Comparison of ENCODE assay signal across 35 cellular contexts in genomic region chr17:37696366-37696765, GRCh38. TPM values are rescaled to one million over a fixed set of nuclear protein-coding genes. Genes with fewer than 3 reads are reported as not detected.
"Had no signal": no experiment of that assay in that cellular context is flagged by ENCODE, and none has a peak within 500 bp of the region (broad histone marks: within the 10 kb centered on the region; RNA-seq: fewer than 3 reads in every experiment).

No MANE protein-coding gene starts in this region.

- H3K27me3 Mint-ChIP-seq: activated B cell treated with CpG ODN at 0.5 μM for 24 hours; activated CD8-positive, alpha-beta T cell treated with anti-CD3 and anti-CD28 coated beads for 36 hours; activated naive CD4-positive, alpha-beta T cell treated with anti-CD3 and anti-CD28 coated beads, Interleukin-2, amount 50 U/mL, for 24 hours had no signal

- H3K36me3 ChIP-seq: adrenal gland, esophagus muscularis mucosa, gastrocnemius medialis, heart left ventricle, WERI-Rb-1 had no signal

- ATAC-seq: activated CD4-positive, CD25-positive, alpha-beta regulatory T cell treated with anti-CD3 and anti-CD28 coated beads, Interleukin-2, amount 50 U/mL, for 24 hours; activated CD8-positive, alpha-beta T cell treated with anti-CD3 and anti-CD28 coated beads for 36 hours; activated naive CD8-positive, alpha-beta T cell treated with anti-CD3 and anti-CD28 coated beads, Interleukin-2, amount 50 U/mL, for 24 hours; activated T-cell treated with anti-CD3 and anti-CD28 coated beads, Interleukin-2, amount 50 U/mL, for 4 hours; activated T-helper 17 cell treated with anti-CD3 and anti-CD28 coated beads, Interleukin-2, amount 50 U/mL, for 72 hours; body of pancreas; effector memory CD8-positive, alpha-beta T cell; foreskin keratinocyte; gastrocnemius medialis; heart left ventricle; T-helper 17 cell had no signal

- H3K27ac ChIP-seq: adrenal gland, esophagus muscularis mucosa, gastrocnemius medialis, heart left ventricle, WERI-Rb-1 had no signal

- H3K4me1 ChIP-seq: adrenal gland, esophagus muscularis mucosa, gastrocnemius medialis, heart left ventricle had no signal

- FAIRE-seq: colon had no signal

- H3K9me3 Mint-ChIP-seq: activated B cell treated with CpG ODN at 0.5 μM for 24 hours; activated CD8-positive, alpha-beta T cell treated with anti-CD3 and anti-CD28 coated beads for 36 hours; activated naive CD4-positive, alpha-beta T cell treated with anti-CD3 and anti-CD28 coated beads, Interleukin-2, amount 50 U/mL, for 24 hours; activated naive CD8-positive, alpha-beta T cell treated with anti-CD3 and anti-CD28 coated beads, Interleukin-2, amount 50 U/mL, for 24 hours; activated T-helper 17 cell treated with anti-CD3 and anti-CD28 coated beads, Interleukin-2, amount 50 U/mL, for 72 hours; effector memory CD8-positive, alpha-beta T cell; T-helper 2 cell treated with Interferon-gamma antibody and Interleukin-4, amounts not matched to agents 5 μg/mL and 100 μg/mL, for 36 hours had no signal

- H3K27me3 ChIP-seq: body of pancreas, foreskin keratinocyte, gastrocnemius medialis had no signal

- H3K9me3 ChIP-seq: adrenal gland, body of pancreas, esophagus muscularis mucosa, gastrocnemius medialis had no signal

- H3K36me3 Mint-ChIP-seq: activated naive CD4-positive, alpha-beta T cell treated with anti-CD3 and anti-CD28 coated beads, Interleukin-2, amount 50 U/mL, for 24 hours; activated naive CD8-positive, alpha-beta T cell treated with anti-CD3 and anti-CD28 coated beads for 36 hours had no signal

- H3K27ac Mint-ChIP-seq: activated B cell treated with CpG ODN at 0.5 μM for 24 hours; activated CD8-positive, alpha-beta T cell treated with anti-CD3 and anti-CD28 coated beads for 36 hours; activated naive CD4-positive, alpha-beta T cell treated with anti-CD3 and anti-CD28 coated beads, Interleukin-2, amount 50 U/mL, for 24 hours; activated naive CD8-positive, alpha-beta T cell treated with anti-CD3 and anti-CD28 coated beads for 36 hours; activated naive CD8-positive, alpha-beta T cell treated with anti-CD3 and anti-CD28 coated beads, Interleukin-2, amount 50 U/mL, for 24 hours; activated T-helper 17 cell treated with anti-CD3 and anti-CD28 coated beads, Interleukin-2, amount 50 U/mL, for 72 hours; effector memory CD8-positive, alpha-beta T cell; T-helper 17 cell; T-helper 2 cell treated with Interferon-gamma antibody and Interleukin-4, amounts not matched to agents 5 μg/mL and 100 μg/mL, for 36 hours had no signal

- H3K4me3 ChIP-seq: adrenal gland, body of pancreas, esophagus muscularis mucosa, gastrocnemius medialis, heart left ventricle had no signal

- H3K4me3 Mint-ChIP-seq: activated B cell treated with CpG ODN at 0.5 μM for 24 hours; activated CD8-positive, alpha-beta T cell treated with anti-CD3 and anti-CD28 coated beads for 36 hours; activated naive CD4-positive, alpha-beta T cell treated with anti-CD3 and anti-CD28 coated beads, Interleukin-2, amount 50 U/mL, for 24 hours; activated naive CD8-positive, alpha-beta T cell treated with anti-CD3 and anti-CD28 coated beads for 36 hours; activated naive CD8-positive, alpha-beta T cell treated with anti-CD3 and anti-CD28 coated beads, Interleukin-2, amount 50 U/mL, for 24 hours; activated T-cell treated with anti-CD3 and anti-CD28 coated beads, Interleukin-2, amount 50 U/mL, for 4 hours; activated T-helper 17 cell treated with anti-CD3 and anti-CD28 coated beads, Interleukin-2, amount 50 U/mL, for 72 hours; effector memory CD8-positive, alpha-beta T cell; T-helper 17 cell; T-helper 2 cell treated with Interferon-gamma antibody and Interleukin-4, amounts not matched to agents 5 μg/mL and 100 μg/mL, for 36 hours had no signal

- DNase-seq: activated B cell treated with CpG ODN at 0.5 μM for 24 hours; activated CD4-positive, alpha-beta T cell treated with anti-CD3 and anti-CD28 coated beads for 48 hours; activated CD4-positive, alpha-beta T cell treated with anti-CD3 and anti-CD28 coated beads, Interleukin-2, amount 50 U/mL, for 1 hour; activated CD4-positive, alpha-beta T cell treated with anti-CD3 and anti-CD28 coated beads, Interleukin-2, amount 50 U/mL, for 48 hours; activated CD8-positive, alpha-beta memory T cell treated with anti-CD3 and anti-CD28 coated beads for 24 hours; activated CD8-positive, alpha-beta T cell treated with anti-CD3 and anti-CD28 coated beads for 36 hours; activated effector memory CD4-positive, alpha-beta T cell treated with Interleukin-2 at 50 U/mL for 16 hours; activated gamma-delta T cell treated with Interleukin-2 at 50 U/mL for 16 hours; activated naive CD8-positive, alpha-beta T cell treated with anti-CD3 and anti-CD28 coated beads for 36 hours; activated naive CD8-positive, alpha-beta T cell treated with anti-CD3 and anti-CD28 coated beads, Interleukin-2, amount 50 U/mL, for 24 hours; activated T-cell treated with anti-CD3 and anti-CD28 coated beads, Interleukin-2, amount 50 U/mL, for 4 hours; adrenal gland; amygdala; aorta; caudate nucleus; cortex of kidney; dermis blood vessel endothelial cell; effector CD4-positive, alpha-beta T cell; effector memory CD8-positive, alpha-beta T cell; erythroblast; foreskin keratinocyte; gastrocnemius medialis; glutamatergic neuron; heart left ventricle; T-helper 1 cell; T-helper 17 cell; T1000; WERI-Rb-1 had no signal

RNA-seq across cellular contexts. Expression of gene HNF1B, which starts 48.5 kb away (rescaled TPM):
- total RNA-seq: aorta, esophagus muscularis mucosa, foreskin keratinocyte, gastrocnemius medialis, heart left ventricle, T-helper 17 cell had no signal
- polyA plus RNA-seq: foreskin keratinocyte, heart left ventricle had no signal
